8 cellular contexts compared by ENCODE assay signal in the genomic region with DNA sequence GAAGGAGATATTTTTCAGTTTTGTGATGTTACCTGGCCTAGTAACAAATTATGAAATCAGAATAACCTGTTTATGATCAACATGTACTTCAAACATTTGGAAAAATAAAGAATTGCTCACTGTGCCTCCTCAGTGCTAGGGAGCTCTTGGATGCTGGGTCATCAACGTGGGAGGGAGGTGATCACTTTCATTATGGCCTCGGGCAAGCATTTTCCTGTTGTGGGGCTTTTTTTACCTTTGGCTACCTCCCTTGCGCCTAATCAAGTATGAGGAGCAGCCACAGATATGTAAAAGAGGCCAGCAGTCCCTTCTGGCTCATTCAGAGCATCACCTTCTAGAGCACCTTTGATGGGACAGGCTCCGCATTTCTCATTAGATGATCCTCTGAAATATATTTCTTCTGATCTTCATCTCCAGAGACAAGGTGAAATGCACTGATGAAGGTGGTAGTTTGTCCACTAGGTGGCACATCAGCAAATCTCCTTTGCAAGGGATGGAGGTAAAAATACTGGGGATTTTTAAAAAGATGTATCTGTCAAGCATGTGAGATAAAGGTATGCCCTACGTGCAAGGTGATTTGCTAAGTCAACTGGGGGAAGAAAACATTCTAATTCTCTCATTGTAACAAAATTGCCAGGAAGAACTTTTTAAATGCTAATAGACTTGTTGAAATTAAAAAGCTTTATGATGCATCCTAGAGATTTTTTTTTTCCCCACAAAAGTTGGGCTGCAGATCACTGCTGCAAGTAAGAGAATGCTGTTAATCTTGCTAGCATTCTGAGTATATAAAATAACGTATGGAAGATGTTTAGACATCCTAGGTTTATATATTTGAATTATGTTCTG.
DNase-seq lines count a peak whose midpoint lies in the region; ATAC-seq and TF ChIP-seq lines count a peak whose summit lies in the region.

No MANE protein-coding gene starts in this region.

- H3K4me3 Mint-ChIP-seq in type B pancreatic cell = no peak overlapping the region

- no peaks in the 10 kb centered on the region for H3K36me3 Mint-ChIP-seq in type B pancreatic cell

- no peak overlapping the region for H3K27ac Mint-ChIP-seq in type B pancreatic cell

- DNase-seq in CD1c-positive myeloid dendritic cell (ENCODE audit: extremely low spot score) (peak; percentile 52), KBM-7 (peak; percentile 36), SW480 (ENCODE audit: low spot score) (peak; percentile 41), dedifferentiated amniotic fluid mesenchymal stem cell (ENCODE audit: extremely low spot score) (peak; percentile 44), midbrain (lab: John Stamatoyannopoulos, UW) (peak; percentile 23), type B pancreatic cell (ENCODE audit: extremely low spot score, unreplicated experiment) (no peak)

- no peaks in the 10 kb centered on the region for H3K9me3 Mint-ChIP-seq in type B pancreatic cell

- H3K27me3 Mint-ChIP-seq in type B pancreatic cell = peaks cover 28% of the 10 kb centered on the region

- ATAC-seq in GM18520 (IDR thresholded peaks at IDR 0.05; ENCODE audit: unreplicated experiment) (peak; percentile 58), GM21576 (IDR thresholded peaks at IDR 0.05; ENCODE audit: unreplicated experiment) (no peak)

- H3K4me1 Mint-ChIP-seq in type B pancreatic cell (ENCODE audit: unreplicated experiment) = peaks cover 6% of the 10 kb centered on the region

- peak; percentile 82 for TF ChIP-seq CTCF in type B pancreatic cell (conservative IDR thresholded peaks at IDR 0.05)

- in situ Hi-C loops in KBM-7 (cut with MboI; ENCODE audit: low pct_unique_long_range_greater_than_20kb, low sequenced_read_pairs) = no loop called here
